ENCODE assay signal across 16 cellular contexts in genomic region chrY:13398876-13399275, GRCh38.
A peak's percentile ranks its signal among the peaks of the same experiment; 100 is the strongest.
DNase-seq lines count a peak whose midpoint lies in the region; ATAC-seq and TF ChIP-seq lines count a peak whose summit lies in the region.
"Had no signal": no experiment of that assay in that cellular context is flagged by ENCODE, and none has a peak within 500 bp of the region (broad histone marks: within the 10 kb centered on the region; RNA-seq: fewer than 3 reads in every experiment).

No MANE protein-coding gene starts in this region.

- H3K36me3 Mint-ChIP-seq in activated T-cell treated with anti-CD3 and anti-CD28 coated beads, Interleukin-2, amount 50 U/mL, for 72 hours (ENCODE audit: insufficient read depth in 2 of 2): no peaks in the 10 kb centered on the region
- H3K36me3 Mint-ChIP-seq in activated T-cell treated with anti-CD3 and anti-CD28 coated beads, Interleukin-2, amount 50 U/mL, for 4 hours (ENCODE audit: insufficient read depth): peaks cover 8% of the 10 kb centered on the region

- no peak overlapping the region for H3K4me3 ChIP-seq in MM.1S (ENCODE audit: low read length)
- H3K4me3 ChIP-seq: A549; BLaER1 treated with 17β-estradiol and CSF1 and Interleukin-3, amounts not matched to agents 10 nM and 100 nM; GM23338 had no signal

- no peaks in the 10 kb centered on the region for H3K27me3 ChIP-seq in MM.1S (replicated peaks; ENCODE audit: insufficient read depth, low read length)
- H3K27me3 ChIP-seq: BLaER1 treated with 17β-estradiol and CSF1 and Interleukin-3, amounts not matched to agents 10 nM and 100 nM had no signal

- no peaks in the 10 kb centered on the region for H3K36me3 ChIP-seq in MM.1S (replicated peaks; ENCODE audit: insufficient read depth, low read length)
- H3K36me3 ChIP-seq: BLaER1 treated with 17β-estradiol and CSF1 and Interleukin-3, amounts not matched to agents 10 nM and 100 nM had no signal

- peak overlapping the region; percentile 19 for H3K27ac Mint-ChIP-seq in activated T-cell treated with anti-CD3 and anti-CD28 coated beads, Interleukin-2, amount 50 U/mL, for 72 hours
- H3K27ac Mint-ChIP-seq: B cell; CD8-positive, alpha-beta memory T cell; GM23338 had no signal

- H3F3A ChIP-seq in MM.1S (ENCODE audit: insufficient read depth, low read length): no peaks in the 10 kb centered on the region

- no peaks in the 10 kb centered on the region for H3K9me3 ChIP-seq in MM.1S (replicated peaks; ENCODE audit: insufficient read depth, low read length)
- H3K9me3 ChIP-seq: A549; BLaER1 treated with 17β-estradiol and CSF1 and Interleukin-3, amounts not matched to agents 10 nM and 100 nM; Caco-2 had no signal

- no peaks in the 10 kb centered on the region for H3K4me1 ChIP-seq in MM.1S (ENCODE audit: low read length)
- H3K4me1 ChIP-seq: A549; BLaER1 treated with 17β-estradiol and CSF1 and Interleukin-3, amounts not matched to agents 10 nM and 100 nM; Caco-2 had no signal

- no peak for DNase-seq in activated T-cell treated with anti-CD3 and anti-CD28 coated beads, Interleukin-2, amount 50 U/mL, for 72 hours
- DNase-seq in activated T-cell treated with anti-CD3 and anti-CD28 coated beads, Interleukin-2, amount 50 U/mL, for 4 hours: no peak
- DNase-seq in LHCN-M2 (ENCODE audit: low read depth) (peak; percentile 25), fibroblast of peridontal ligament (ENCODE audit: extremely low read depth) (peak; percentile 2), NCI-H2196 (lab: John Stamatoyannopoulos, UW; ENCODE audit: unreplicated experiment) (no peak), MM.1S (no peak)
- no peak for DNase-seq in stimulated activated CD4-positive, alpha-beta T cell treated with anti-CD3 and anti-CD28 coated beads, Interleukin-4, amount 100 ng/mL, for 4 hours
- DNase-seq: Caco-2; CD8-positive, alpha-beta memory T cell; GDM1 had no signal

- H3K4me3 Mint-ChIP-seq in activated T-cell treated with anti-CD3 and anti-CD28 coated beads, Interleukin-2, amount 50 U/mL, for 72 hours: no peak overlapping the region
- no peak overlapping the region for H3K4me3 Mint-ChIP-seq in activated T-cell treated with anti-CD3 and anti-CD28 coated beads, Interleukin-2, amount 50 U/mL, for 4 hours
- H3K4me3 Mint-ChIP-seq: B cell; CD8-positive, alpha-beta memory T cell; GM23338 had no signal

- H3K4me1 Mint-ChIP-seq in activated T-cell treated with anti-CD3 and anti-CD28 coated beads, Interleukin-2, amount 50 U/mL, for 72 hours (ENCODE audit: low read depth): no peaks in the 10 kb centered on the region
- H3K4me1 Mint-ChIP-seq in activated T-cell treated with anti-CD3 and anti-CD28 coated beads, Interleukin-2, amount 50 U/mL, for 4 hours (ENCODE audit: low read depth): peaks cover 12% of the 10 kb centered on the region
- H3K4me1 Mint-ChIP-seq: GM23338 had no signal

- H3K27ac ChIP-seq in MM.1S (ENCODE audit: low read length): no peak overlapping the region
- H3K27ac ChIP-seq: 22Rv1; A549; BLaER1 treated with 17β-estradiol and CSF1 and Interleukin-3, amounts not matched to agents 10 nM and 100 nM had no signal

- no peak overlapping the region for H3K9ac ChIP-seq in MM.1S (ENCODE audit: low read length)
- H3K9ac ChIP-seq: BLaER1 treated with 17β-estradiol and CSF1 and Interleukin-3, amounts not matched to agents 10 nM and 100 nM had no signal

- no peaks in the 10 kb centered on the region for H3K79me2 ChIP-seq in MM.1S (ENCODE audit: low read length)

- H3K4me2 ChIP-seq in MM.1S (ENCODE audit: low read depth, low read length): no peak overlapping the region
- H3K4me2 ChIP-seq: A549; BLaER1 treated with 17β-estradiol and CSF1 and Interleukin-3, amounts not matched to agents 10 nM and 100 nM; GM23338 had no signal

- H2AFZ ChIP-seq in MM.1S (ENCODE audit: low read length): no peak overlapping the region
- H2AFZ ChIP-seq: GM23338 had no signal

- H3K9me2 ChIP-seq in MM.1S (replicated peaks; ENCODE audit: insufficient read depth, low read length): no peaks in the 10 kb centered on the region

- H3K9me3 Mint-ChIP-seq in activated T-cell treated with anti-CD3 and anti-CD28 coated beads, Interleukin-2, amount 50 U/mL, for 72 hours: no peaks in the 10 kb centered on the region
- no peaks in the 10 kb centered on the region for H3K9me3 Mint-ChIP-seq in activated T-cell treated with anti-CD3 and anti-CD28 coated beads, Interleukin-2, amount 50 U/mL, for 4 hours
- H3K9me3 Mint-ChIP-seq: CD8-positive, alpha-beta memory T cell; GM23338 had no signal

- no peaks in the 10 kb centered on the region for H3K27me3 Mint-ChIP-seq in activated T-cell treated with anti-CD3 and anti-CD28 coated beads, Interleukin-2, amount 50 U/mL, for 72 hours (ENCODE audit: low read depth)
- no peaks in the 10 kb centered on the region for H3K27me3 Mint-ChIP-seq in activated T-cell treated with anti-CD3 and anti-CD28 coated beads, Interleukin-2, amount 50 U/mL, for 4 hours (ENCODE audit: low read depth)
- H3K27me3 Mint-ChIP-seq: B cell; CD8-positive, alpha-beta memory T cell had no signal

- no peak for TF ChIP-seq CTCF in MM.1S (IDR thresholded peaks at IDR 0.05; ENCODE audit: low read length)

- no peak for ATAC-seq in activated T-cell treated with anti-CD3 and anti-CD28 coated beads, Interleukin-2, amount 50 U/mL, for 72 hours (replicated peaks in 1 of 2)
- ATAC-seq in activated T-cell treated with anti-CD3 and anti-CD28 coated beads, Interleukin-2, amount 50 U/mL, for 4 hours: no peak
- ATAC-seq: A549, GM23338, HCT116 had no signal

- no peaks in the 10 kb centered on the region for H4K20me1 ChIP-seq in MM.1S (ENCODE audit: insufficient read depth, low read length)
- H4K20me1 ChIP-seq: BLaER1 treated with 17β-estradiol and CSF1 and Interleukin-3, amounts not matched to agents 10 nM and 100 nM had no signal

Comparison
In these comparisons a context has a peak if more than half of its experiments do, and no peak if none do; other contexts are left out.
1. DNase-seq: peak in LHCN-M2 (single experiment) and fibroblast of peridontal ligament (single experiment); none in activated T-cell treated with anti-CD3 and anti-CD28 coated beads, Interleukin-2, amount 50 U/mL, for 72 hours (0 of 2), activated T-cell treated with anti-CD3 and anti-CD28 coated beads, Interleukin-2, amount 50 U/mL, for 4 hours (single experiment), NCI-H2196 (single experiment), stimulated activated CD4-positive, alpha-beta T cell treated with anti-CD3 and anti-CD28 coated beads, Interleukin-4, amount 100 ng/mL, for 4 hours (0 of 2) and MM.1S (single experiment).